In the genomic region with DNA sequence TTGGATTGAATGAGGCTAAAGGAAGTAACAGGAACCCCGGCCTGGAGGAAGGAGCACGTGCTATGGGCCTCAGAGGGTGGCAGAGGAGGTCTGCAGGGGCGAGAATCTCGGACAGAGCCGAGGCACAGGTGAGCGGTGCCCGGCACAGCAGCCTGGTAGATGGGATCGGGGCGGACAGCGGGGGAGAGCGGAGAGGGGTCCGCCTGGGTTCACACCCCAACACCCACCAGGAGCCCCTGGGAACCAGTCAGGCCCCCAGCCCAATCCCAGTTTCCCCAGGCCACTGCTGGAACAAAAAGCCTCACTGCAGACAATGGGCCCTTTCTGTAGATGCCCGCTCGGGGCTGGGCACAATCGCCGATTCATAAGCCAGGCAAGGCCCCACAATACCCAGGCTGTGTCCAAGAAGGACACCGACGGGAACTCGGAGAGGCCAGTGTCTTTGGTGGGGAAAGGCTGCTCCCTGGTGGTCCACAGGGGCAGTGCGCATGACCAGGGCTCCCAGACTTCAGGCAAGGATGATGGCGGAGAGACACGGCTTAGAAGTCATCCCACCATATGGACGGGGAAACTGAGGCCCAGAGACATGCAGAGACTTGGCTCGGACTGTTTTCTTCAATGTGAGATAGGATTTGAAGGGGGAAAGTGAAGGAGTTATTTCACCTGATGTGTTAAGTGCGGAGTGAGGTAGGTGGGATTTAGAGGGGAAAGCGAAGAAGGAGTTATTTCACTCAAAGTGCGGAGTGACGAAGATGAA, we compare ENCODE assay signal across 9 cellular contexts.
DNase-seq lines count a peak whose midpoint lies in the region; TF ChIP-seq lines count a peak whose summit lies in the region.
"Had no signal": no experiment of that assay in that cellular context is flagged by ENCODE, and none has a peak within 500 bp of the region (broad histone marks: within the 10 kb centered on the region; RNA-seq: fewer than 3 reads in every experiment).

No MANE protein-coding gene starts in this region.

- H3K9me3 ChIP-seq in ovary (no peaks in the 10 kb centered on the region), tibial artery (no peaks in the 10 kb centered on the region)

- WGBS in ovary, 3 donors = 48 to 53% (median 51%) methylated on average over 27 to 28 of the region's 28 CpGs

- H3K4me3 ChIP-seq in ovary (no peak overlapping the region), tibial artery (no peak overlapping the region)
- H3K4me3 ChIP-seq: skin epidermis had no signal

- no peak for TF ChIP-seq EP300 in ovary (IDR thresholded peaks at IDR 0.05)

- TF ChIP-seq POLR2A in ovary (IDR thresholded peaks at IDR 0.05) = no peak

- H3K27ac ChIP-seq in ovary (no peak overlapping the region), tibial artery (no peak overlapping the region)
- H3K27ac ChIP-seq: skin epidermis had no signal

- H3K36me3 ChIP-seq in ovary (no peaks in the 10 kb centered on the region), tibial artery (no peaks in the 10 kb centered on the region)

- DNase-seq in NCI-H1436 (lab: John Stamatoyannopoulos, UW) (peak; percentile 78), NCI-H1436 treated with DMSO at 0.1 percent for 48 hours (lab: John Stamatoyannopoulos, UW) (no peak), HUDEP-2 (lab: John Stamatoyannopoulos, UW; ENCODE audit: unreplicated experiment in 76 of 76) (peak in 49 of 76 experiments; percentile 0 to 62 (median 27)), SHP77 treated with DMSO at 0.1 percent for 48 hours (lab: John Stamatoyannopoulos, UW) (peak; percentile 14), activated gamma-delta T cell (lab: John Stamatoyannopoulos, UW) (peak; percentile 13), germinal center (ENCODE audit: low spot score) (peak; percentile 77), ovary (peak; percentile 20 to 77 (median 49)), tibial artery (peak; percentile 55 to 74)

- no peaks in the 10 kb centered on the region for H3K4me1 ChIP-seq in ovary (ENCODE audit: insufficient read depth)
- peaks cover 0 to 3% (median 0%) of the 10 kb centered on the region in 4 donors for H3K4me1 ChIP-seq in tibial artery

- TF ChIP-seq CTCF in ovary (IDR thresholded peaks at IDR 0.05) (peak; percentile 40 to 76 (median 68)), tibial artery (IDR thresholded peaks at IDR 0.05) (peak; percentile 93 to 97)

- H3K27me3 ChIP-seq in ovary (no peaks in the 10 kb centered on the region), tibial artery (peaks cover 0 to 42% of the 10 kb centered on the region in 2 donors)

- intact Hi-C loops in ovary (cut with DNase I) (loop anchor here in 3 of 4 donors (5.0 to 10.0 kb wide), 2 partner anchors 424 to 427 kb away; a partner anchor contains a TSS), tibial artery (cut with DNase I; ENCODE audit: low total_unique reads) (loop anchor here (5.0 kb wide), 1 partner anchor 512 kb away; no protein-coding TSS in a partner anchor)
